ENCODE assay signal across 20 cellular contexts in the genomic region with DNA sequence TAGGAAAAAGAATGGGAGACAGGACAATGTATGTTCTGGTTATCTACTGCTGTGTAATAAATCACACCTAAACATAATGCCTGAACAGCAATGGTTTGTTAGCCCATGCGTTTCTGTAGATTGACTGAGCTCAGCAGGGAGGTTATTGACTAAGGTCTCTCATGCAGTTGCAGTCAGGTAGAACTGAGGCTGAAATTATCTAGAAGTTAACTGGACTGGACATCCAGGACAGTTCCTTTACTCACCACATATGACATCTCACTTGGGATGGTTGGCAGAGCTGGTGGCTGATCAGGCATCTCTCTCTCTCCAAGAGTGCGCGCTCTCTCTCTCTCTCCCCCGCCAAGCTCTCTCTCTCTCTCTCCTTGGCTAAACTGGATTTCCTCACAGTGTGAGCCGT. TPM values are rescaled to one million over a fixed set of nuclear protein-coding genes. Genes with fewer than 3 reads are reported as not detected.
"Had no signal": no experiment of that assay in that cellular context is flagged by ENCODE, and none has a peak within 500 bp of the region (broad histone marks: within the 10 kb centered on the region; RNA-seq: fewer than 3 reads in every experiment).

No MANE protein-coding gene starts in this region.

- H3K36me3 ChIP-seq: cardiac muscle cell, sigmoid colon, upper lobe of right lung had no signal

- H3K9me3 ChIP-seq: sigmoid colon, upper lobe of right lung had no signal

- H3K27ac ChIP-seq: cardiac muscle cell, dorsolateral prefrontal cortex, epithelial cell of prostate, parathyroid adenoma, sigmoid colon, upper lobe of right lung had no signal

- H3K4me3 ChIP-seq: cardiac muscle cell, dorsolateral prefrontal cortex, lung, sigmoid colon, upper lobe of right lung had no signal

- ATAC-seq: natural killer cell; stimulated activated memory B cell treated with anti-CD40 and anti-IgM and Interleukin-4, amounts not matched to agents 10 μg/mL and 1 μg/mL and 100 μg/mL, for 72 hours; upper lobe of right lung had no signal

- H3K27ac Mint-ChIP-seq: activated B cell treated with CpG ODN at 0.5 μM for 24 hours; activated CD4-positive, alpha-beta memory T cell treated with anti-CD3 and anti-CD28 coated beads for 36 hours; activated naive CD8-positive, alpha-beta T cell; natural killer cell; stimulated activated memory B cell treated with anti-CD40 and anti-IgM and Interleukin-4, amounts not matched to agents 10 μg/mL and 1 μg/mL and 100 μg/mL, for 72 hours had no signal

- DNase-seq: activated B cell treated with CpG ODN at 0.5 μM for 24 hours; activated CD4-positive, alpha-beta memory T cell treated with anti-CD3 and anti-CD28 coated beads for 36 hours; activated CD4-positive, alpha-beta T cell treated with anti-CD3 and anti-CD28 coated beads for 4 hours; dorsolateral prefrontal cortex; foreskin melanocyte; glutamatergic neuron; hippocampal formation; islet precursor cell; natural killer cell; sigmoid colon; stimulated activated CD4-positive, alpha-beta T cell treated with anti-CD3 and anti-CD28 coated beads, Interleukin-4, amount 100 ng/mL, for 24 hours; upper lobe of right lung had no signal

- H3K4me1 ChIP-seq: parathyroid adenoma had no signal

- H3K4me3 Mint-ChIP-seq: activated B cell treated with CpG ODN at 0.5 μM for 24 hours; activated CD4-positive, alpha-beta memory T cell treated with anti-CD3 and anti-CD28 coated beads for 36 hours; activated naive CD8-positive, alpha-beta T cell; natural killer cell; stimulated activated memory B cell treated with anti-CD40 and anti-IgM and Interleukin-4, amounts not matched to agents 10 μg/mL and 1 μg/mL and 100 μg/mL, for 72 hours had no signal

- H3K9me3 Mint-ChIP-seq: activated B cell treated with CpG ODN at 0.5 μM for 24 hours; activated CD4-positive, alpha-beta memory T cell treated with anti-CD3 and anti-CD28 coated beads for 36 hours; natural killer cell; stimulated activated memory B cell treated with anti-CD40 and anti-IgM and Interleukin-4, amounts not matched to agents 10 μg/mL and 1 μg/mL and 100 μg/mL, for 72 hours had no signal

RNA-seq across cellular contexts. Expression of a gene that starts 8.9 kb away (rescaled TPM):
- total RNA-seq: activated B cell treated with CpG ODN at 0.5 μM for 24 hours; activated CD4-positive, alpha-beta memory T cell treated with anti-CD3 and anti-CD28 coated beads for 36 hours; cardiac muscle cell; fibroblast of lung; lung; natural killer cell; sigmoid colon; T-helper 2 cell treated with Interferon-gamma antibody and Interleukin-4, amounts not matched to agents 100 ng/mL and 5 ng/mL, for 36 hours; upper lobe of right lung had no signal
